ENCODE assay signal across 9 cellular contexts in genomic region chr3:152271465-152272035, GRCh38. TPM values are rescaled to one million over a fixed set of nuclear protein-coding genes. Genes with fewer than 3 reads are reported as not detected.
DNase-seq lines count a peak whose midpoint lies in the region; ATAC-seq lines count a peak whose summit lies in the region.
"Had no signal": no experiment of that assay in that cellular context is flagged by ENCODE, and none has a peak within 500 bp of the region (broad histone marks: within the 10 kb centered on the region; RNA-seq: fewer than 3 reads in every experiment).

No MANE protein-coding gene starts in this region.

- H3K4me1 Mint-ChIP-seq in activated CD4-positive, alpha-beta memory T cell treated with anti-CD3 and anti-CD28 coated beads, Interleukin-2, amount 10 ng/mL, durations not matched to agents 7 days and 5 days: peaks cover 55% of the 10 kb centered on the region
- peaks cover 67 to 82% of the 10 kb centered on the region in 2 donors for H3K4me1 Mint-ChIP-seq in immature natural killer cell

- H3K36me3 Mint-ChIP-seq in activated CD4-positive, alpha-beta memory T cell treated with anti-CD3 and anti-CD28 coated beads, Interleukin-2, amount 10 ng/mL, durations not matched to agents 7 days and 5 days (ENCODE audit: low read depth): peaks cover 41% of the 10 kb centered on the region
- H3K36me3 Mint-ChIP-seq in immature natural killer cell: peaks cover 0 to 4% (median 0%) of the 10 kb centered on the region in 3 donors

- H3K36me3 ChIP-seq in subcutaneous abdominal adipose tissue (ENCODE audit: control insufficient read depth in 5 of 5, insufficient read depth in 5 of 5, low read length in 5 of 5): no peaks in the 10 kb centered on the region

- peak overlapping the region; percentile 99 for H3K27ac ChIP-seq in subcutaneous abdominal adipose tissue (ENCODE audit: low read depth, low read length)

- peaks cover 11 to 62% (median 56%) of the 10 kb centered on the region in 5 donors for H3K4me1 ChIP-seq in subcutaneous abdominal adipose tissue (ENCODE audit: control insufficient read depth in 5 of 5, insufficient read depth in 5 of 5, low read length in 5 of 5)

- no peaks in the 10 kb centered on the region for H3K27me3 Mint-ChIP-seq in activated CD4-positive, alpha-beta memory T cell treated with anti-CD3 and anti-CD28 coated beads, Interleukin-2, amount 10 ng/mL, durations not matched to agents 7 days and 5 days
- H3K27me3 Mint-ChIP-seq in immature natural killer cell (ENCODE audit: low read depth in 3 of 3): peaks cover 9 to 31% (median 23%) of the 10 kb centered on the region in 3 donors

- H3K4me3 Mint-ChIP-seq in activated CD4-positive, alpha-beta memory T cell treated with anti-CD3 and anti-CD28 coated beads, Interleukin-2, amount 10 ng/mL, durations not matched to agents 7 days and 5 days: peak overlapping the region; percentile 92
- peak overlapping the region; percentile 92 to 99 (median 98) for H3K4me3 Mint-ChIP-seq in immature natural killer cell

- H3K9me3 ChIP-seq in subcutaneous abdominal adipose tissue (ENCODE audit: control insufficient read depth in 5 of 5, low read length in 5 of 5): no peaks in the 10 kb centered on the region

- intact Hi-C loops in posterior vena cava (cut with DNase I): loop anchor here in 1 of 2 donors (10.0 kb wide), 1 partner anchor 173 kb away; no protein-coding TSS in a partner anchor

- peak overlapping the region; percentile 56 to 96 (median 91) for H3K9ac ChIP-seq in subcutaneous abdominal adipose tissue (ENCODE audit: low read length in 5 of 5)

- ATAC-seq in HG03108 (IDR thresholded peaks at IDR 0.05; ENCODE audit: unreplicated experiment) (no peak), HG02981 (IDR thresholded peaks at IDR 0.05; ENCODE audit: unreplicated experiment) (no peak)

- peak overlapping the region; percentile 95 for H3K27ac Mint-ChIP-seq in activated CD4-positive, alpha-beta memory T cell treated with anti-CD3 and anti-CD28 coated beads, Interleukin-2, amount 10 ng/mL, durations not matched to agents 7 days and 5 days
- peak overlapping the region; percentile 86 to 98 (median 95) for H3K27ac Mint-ChIP-seq in immature natural killer cell

- POLR2A ChIA-PET in activated CD4-positive, alpha-beta memory T cell treated with anti-CD3 and anti-CD28 coated beads, Interleukin-2, amount 10 ng/mL, durations not matched to agents 7 days and 5 days (lab: Charles Lee): interaction anchor here (0.7 to 12.4 kb wide), 9 partner anchors 12 to 82 kb away, joined by 3 to 268 read pairs (median 93); no protein-coding TSS in a partner anchor

- H3K27me3 ChIP-seq in subcutaneous abdominal adipose tissue (ENCODE audit: control insufficient read depth in 5 of 5, insufficient read depth in 4 of 5, low read length in 5 of 5): no peaks in the 10 kb centered on the region

- H3K4me3 ChIP-seq in subcutaneous abdominal adipose tissue (ENCODE audit: low read depth in 1 of 5, low read length in 5 of 5): peak overlapping the region; percentile 94 to 97 (median 96)

- H3K9me3 Mint-ChIP-seq in activated CD4-positive, alpha-beta memory T cell treated with anti-CD3 and anti-CD28 coated beads, Interleukin-2, amount 10 ng/mL, durations not matched to agents 7 days and 5 days: no peaks in the 10 kb centered on the region
- H3K9me3 Mint-ChIP-seq in immature natural killer cell: no peaks in the 10 kb centered on the region

- CTCF ChIA-PET in activated CD4-positive, alpha-beta memory T cell treated with anti-CD3 and anti-CD28 coated beads, Interleukin-2, amount 10 ng/mL, durations not matched to agents 7 days and 5 days (lab: Charles Lee): interaction anchor here (1.6 to 2.0 kb wide), 2 partner anchors 73 to 78 kb away, joined by 5 to 7 read pairs; no protein-coding TSS in a partner anchor

- peak; percentile 57 for DNase-seq in NCI-H526 treated with DMSO at 0.1 percent for 48 hours (lab: John Stamatoyannopoulos, UW)
- DNase-seq in NCI-H526 (lab: John Stamatoyannopoulos, UW): no peak
- no peak for DNase-seq in activated CD4-positive, alpha-beta memory T cell treated with anti-CD3 and anti-CD28 coated beads, Interleukin-2, amount 10 ng/mL, durations not matched to agents 7 days and 5 days
- no peak for DNase-seq in immature natural killer cell
- no peak for DNase-seq in posterior vena cava (ENCODE audit: low spot score)
- DNase-seq: NCI-H69 had no signal

RNA-seq across cellular contexts. Expression of gene MBNL1, which starts 2.8 kb away (rescaled TPM):
- total RNA-seq in activated CD4-positive, alpha-beta memory T cell treated with anti-CD3 and anti-CD28 coated beads, Interleukin-2, amount 10 ng/mL, durations not matched to agents 7 days and 5 days: 100 to 1,000 TPM; 289 to 305 TPM
- polyA plus RNA-seq in immature natural killer cell: 100 to 1,000 TPM; 270 to 399 (median 286) TPM
- total RNA-seq in posterior vena cava: 100 to 1,000 TPM; 393 to 453 TPM
